28 cellular contexts compared by ENCODE assay signal in genomic region chr11:64823568-64824119, GRCh38.
"Had no signal": no experiment of that assay in that cellular context is flagged by ENCODE, and none has a peak within 500 bp of the region (broad histone marks: within the 10 kb centered on the region; RNA-seq: fewer than 3 reads in every experiment).

No MANE protein-coding gene starts in this region.

- ATAC-seq: foreskin keratinocyte; gastroesophageal sphincter; heart right ventricle; left cardiac atrium; left lung; naive thymus-derived CD8-positive, alpha-beta T cell; right lobe of liver; stimulated activated naive CD8-positive, alpha-beta T cell treated with anti-CD3 and anti-CD28 coated beads, Interleukin-15, amount 100 ng/mL, for 72 hours; upper lobe of right lung had no signal

- H3K27ac ChIP-seq: coronary artery, esophagus muscularis mucosa, foreskin keratinocyte, gastroesophageal sphincter, heart right ventricle, left lung, parathyroid adenoma, right lobe of liver, suprapubic skin, transverse colon, upper lobe of right lung, uterus had no signal

- H2AFZ ChIP-seq: parathyroid adenoma had no signal

- H3K9me3 ChIP-seq: esophagus muscularis mucosa, gastroesophageal sphincter, heart right ventricle, left lung, right lobe of liver, suprapubic skin, transverse colon, upper lobe of right lung, uterus had no signal

- H3K9me3 Mint-ChIP-seq: naive thymus-derived CD8-positive, alpha-beta T cell; nephron progenitor cell; stimulated activated naive CD8-positive, alpha-beta T cell treated with anti-CD3 and anti-CD28 coated beads, Interleukin-15, amount 100 ng/mL, for 72 hours had no signal

- H3K4me1 ChIP-seq: esophagus muscularis mucosa, foreskin keratinocyte, gastroesophageal sphincter, heart right ventricle, left lung, parathyroid adenoma, right lobe of liver, suprapubic skin, transverse colon, upper lobe of right lung, uterus had no signal

- H3K4me3 Mint-ChIP-seq: naive thymus-derived CD8-positive, alpha-beta T cell; nephron progenitor cell; stimulated activated naive CD8-positive, alpha-beta T cell treated with anti-CD3 and anti-CD28 coated beads, Interleukin-15, amount 100 ng/mL, for 72 hours had no signal

- H3K4me1 Mint-ChIP-seq: naive thymus-derived CD8-positive, alpha-beta T cell; stimulated activated naive CD8-positive, alpha-beta T cell treated with anti-CD3 and anti-CD28 coated beads, Interleukin-15, amount 100 ng/mL, for 72 hours had no signal

- H3K27ac Mint-ChIP-seq: nephron progenitor cell; progenitor cell of endocrine pancreas; stimulated activated naive CD8-positive, alpha-beta T cell treated with anti-CD3 and anti-CD28 coated beads, Interleukin-15, amount 100 ng/mL, for 72 hours had no signal

- H3K4me3 ChIP-seq: coronary artery, esophagus muscularis mucosa, gastroesophageal sphincter, heart right ventricle, left lung, right lobe of liver, suprapubic skin, transverse colon, upper lobe of right lung, uterus had no signal

- H3K36me3 ChIP-seq: esophagus muscularis mucosa, gastroesophageal sphincter, heart right ventricle, right lobe of liver, transverse colon, upper lobe of right lung, uterus had no signal

- H3K79me2 ChIP-seq: parathyroid adenoma had no signal

- H3K27me3 Mint-ChIP-seq: naive thymus-derived CD8-positive, alpha-beta T cell; progenitor cell of endocrine pancreas; stimulated activated naive CD8-positive, alpha-beta T cell treated with anti-CD3 and anti-CD28 coated beads, Interleukin-15, amount 100 ng/mL, for 72 hours had no signal

- DNase-seq: dermis blood vessel endothelial cell; effector memory CD4-positive, alpha-beta T cell; foreskin keratinocyte; glutamatergic neuron; heart right ventricle; hippocampal formation; left cardiac atrium; left lung; mesendoderm; midbrain; naive thymus-derived CD8-positive, alpha-beta T cell; nephron progenitor cell; occipital lobe; right lobe of liver; small intestine; stimulated activated CD4-positive, alpha-beta T cell treated with anti-CD3 and anti-CD28 coated beads, Interleukin-15, amount 100 ng/mL, for 24 hours; stimulated activated CD4-positive, alpha-beta T cell treated with anti-CD3 and anti-CD28 coated beads, Interleukin-2, amount 100 ng/mL, for 48 hours; stimulated activated naive CD4-positive, alpha-beta T cell; stimulated activated naive CD8-positive, alpha-beta T cell treated with anti-CD3 and anti-CD28 coated beads, Interleukin-15, amount 100 ng/mL, for 72 hours; transverse colon; upper lobe of right lung; uterus had no signal

- H3K9ac ChIP-seq: parathyroid adenoma had no signal

- H3K27me3 ChIP-seq: esophagus muscularis mucosa, foreskin keratinocyte, heart right ventricle, left lung, right lobe of liver, suprapubic skin, transverse colon, upper lobe of right lung, uterus had no signal
